Comparison of ENCODE assay signal across 8 cellular contexts in genomic region chr11:63814383-63814736, GRCh38. TPM values are rescaled to one million over a fixed set of nuclear protein-coding genes. Genes with fewer than 3 reads are reported as not detected.
DNase-seq lines count a peak whose midpoint lies in the region; ATAC-seq, FAIRE-seq and TF ChIP-seq lines count a peak whose summit lies in the region.

No MANE protein-coding gene starts in this region.

- H3K27ac ChIP-seq in RWPE1 = peak overlapping the region; percentile 83
- peak overlapping the region in 1 of 4 donors; percentile 73 for H3K27ac ChIP-seq in gastrocnemius medialis

- peaks cover 9 to 16% of the 10 kb centered on the region in 2 donors for H3K4me1 ChIP-seq in gastrocnemius medialis

- in situ Hi-C loops in gastrocnemius medialis (cut with MboI; ENCODE audit: low sequenced_read_pairs in 4 of 4) (no loop called here), KBM-7 (cut with MboI; ENCODE audit: low pct_unique_long_range_greater_than_20kb, low sequenced_read_pairs) (no loop called here)

- peaks cover 0 to 19% of the 10 kb centered on the region in 2 donors for H3K36me3 ChIP-seq in gastrocnemius medialis

- CTCF ChIA-PET in RWPE1 (lab: Yijun Ruan, JAX) = interaction anchor here (0.7 to 1.1 kb wide), 3 partner anchors 23 to 131 kb away, joined by 3 to 5 read pairs (median 3); no protein-coding TSS in a partner anchor

- intact Hi-C loops in gastrocnemius medialis (cut with DNase I; ENCODE audit: low total_unique reads) = loop anchor here (5.0 kb wide), 1 partner anchor 132 kb away; the partner anchor contains the start of gene RTN3

- TF ChIP-seq CTCF in RWPE1 (conservative IDR thresholded peaks at IDR 0.05; ENCODE audit: low read depth) = no peak
- TF ChIP-seq CTCF in fibroblast of the aortic adventitia (IDR thresholded peaks at IDR 0.05; ENCODE audit: insufficient read depth, low read length) = no peak
- no peak for TF ChIP-seq CTCF in gastrocnemius medialis (IDR thresholded peaks at IDR 0.05 in 4 of 5, conservative IDR thresholded peaks at IDR 0.05 in 1 of 5)

- no peak for TF ChIP-seq POLR2A in gastrocnemius medialis (IDR thresholded peaks at IDR 0.05)

- POLR2A ChIA-PET in RWPE1 (lab: Yijun Ruan, JAX; ENCODE audit: low non-redundant PET) = interaction anchor here (1.1 kb wide), 1 partner anchor 46 kb away, joined by 3 read pairs; the partner anchor contains the start of gene ZFTA

- no peak for DNase-seq in GM18507 (ENCODE audit: extremely low spot score, insufficient read length, low read depth)
- no peak for DNase-seq in RWPE1 (ENCODE audit: low spot score)
- no peak for DNase-seq in fibroblast of the aortic adventitia (ENCODE audit: low read depth)
- DNase-seq in gastrocnemius medialis = no peak
- DNase-seq in HTR-8/SVneo (ENCODE audit: insufficient read length, low spot score) = no peak
- DNase-seq in KBM-7 = no peak

- peak overlapping the region; percentile 91 for H3K4me3 ChIP-seq in fibroblast of the aortic adventitia (ENCODE audit: low read depth, low read length)
- H3K4me3 ChIP-seq in gastrocnemius medialis = peak overlapping the region; percentile 82 to 99 (median 90)

- H3K9me3 ChIP-seq in gastrocnemius medialis = no peaks in the 10 kb centered on the region

- FAIRE-seq in GM18507 (lab: Jason Lieb, UNC) (peak; percentile 15), HTR-8/SVneo (lab: Jason Lieb, UNC) (no peak)

- H3K27me3 ChIP-seq in gastrocnemius medialis = no peaks in the 10 kb centered on the region

- ATAC-seq in gastrocnemius medialis (no peak), GM19467 (IDR thresholded peaks at IDR 0.05; ENCODE audit: unreplicated experiment) (no peak), HG03159 (IDR thresholded peaks at IDR 0.05; ENCODE audit: unreplicated experiment) (no peak)

RNA-seq across cellular contexts. Expression of gene SPINDOC, which starts 1.1 kb away (rescaled TPM):
- 6.7 and 10.1 TPM in 2 replicates for total RNA-seq in fibroblast of the aortic adventitia (ENCODE audit: low replicate concordance)
- total RNA-seq in gastrocnemius medialis = 1 to 10 TPM; 2.7 to 6.3 (median 3.5) TPM

RNA-seq across cellular contexts. Expression of gene MARK2, which starts 24.6 kb away (rescaled TPM):
- total RNA-seq in fibroblast of the aortic adventitia (ENCODE audit: low replicate concordance) = 11.4 and 12.7 TPM in 2 replicates
- total RNA-seq in gastrocnemius medialis = 10 to 100 TPM; 17.8 to 37.2 (median 30.3) TPM

RNA-seq across cellular contexts. Expression of gene ZFTA, which starts 45.8 kb away (rescaled TPM):
- 13.2 and 62.7 TPM in 2 replicates for total RNA-seq in fibroblast of the aortic adventitia (ENCODE audit: low replicate concordance)
- total RNA-seq in gastrocnemius medialis = 10 to 100 TPM in 2 of 4 donors, 1 to 10 TPM in 2; 6.9 to 18.6 (median 11.8) TPM
